ENCODE assay signal across 20 cellular contexts in genomic region chr13:73250061-73250460, GRCh38.
"Had no signal": no experiment of that assay in that cellular context is flagged by ENCODE, and none has a peak within 500 bp of the region (broad histone marks: within the 10 kb centered on the region; RNA-seq: fewer than 3 reads in every experiment).

No MANE protein-coding gene starts in this region.

- H3K9me3 Mint-ChIP-seq: effector memory CD8-positive, alpha-beta T cell; natural killer cell; neural progenitor cell; stimulated activated effector memory CD8-positive, alpha-beta T cell treated with anti-CD3 and anti-CD28 coated beads, Interleukin-12 subunit alpha, Interleukin-12 subunit beta, amount 100 ng/mL, for 72 hours had no signal

- H3K4me1 Mint-ChIP-seq: natural killer cell; stimulated activated effector memory CD8-positive, alpha-beta T cell treated with anti-CD3 and anti-CD28 coated beads, Interleukin-12 subunit alpha, Interleukin-12 subunit beta, amount 100 ng/mL, for 72 hours had no signal

- DNase-seq: dermis blood vessel endothelial cell; effector memory CD8-positive, alpha-beta T cell; foreskin fibroblast; gastrocnemius medialis; head of caudate nucleus; left ventricle myocardium superior; lower lobe of right lung; natural killer cell; nucleus accumbens; psoas muscle; right cardiac atrium; sigmoid colon; stimulated activated CD4-positive, alpha-beta T cell treated with anti-CD3 and anti-CD28 coated beads, Interleukin-2, amount 100 ng/mL, for 24 hours; stimulated activated CD4-positive, alpha-beta T cell treated with anti-CD3 and anti-CD28 coated beads, Interleukin-4, amount 100 ng/mL, for 24 hours; stimulated activated naive CD4-positive, alpha-beta T cell treated with Interleukin-2 at 50 U/mL for 16 hours; stomach had no signal

- H3K27ac Mint-ChIP-seq: effector memory CD8-positive, alpha-beta T cell; natural killer cell; neural progenitor cell; stimulated activated effector memory CD8-positive, alpha-beta T cell treated with anti-CD3 and anti-CD28 coated beads, Interleukin-12 subunit alpha, Interleukin-12 subunit beta, amount 100 ng/mL, for 72 hours had no signal

- H3K4me1 ChIP-seq: gastrocnemius medialis, psoas muscle, tibial nerve had no signal

- H3K4me3 Mint-ChIP-seq: effector memory CD8-positive, alpha-beta T cell; natural killer cell; neural progenitor cell; stimulated activated effector memory CD8-positive, alpha-beta T cell treated with anti-CD3 and anti-CD28 coated beads, Interleukin-12 subunit alpha, Interleukin-12 subunit beta, amount 100 ng/mL, for 72 hours had no signal

- H3K27ac ChIP-seq: coronary artery, gastrocnemius medialis, neural progenitor cell, psoas muscle, sigmoid colon, tibial nerve had no signal

- H3K9me3 ChIP-seq: gastrocnemius medialis, lower lobe of right lung, psoas muscle, sigmoid colon, stomach, tibial nerve had no signal

- H3K4me3 ChIP-seq: coronary artery, gastrocnemius medialis, lower lobe of right lung, neural progenitor cell, psoas muscle, sigmoid colon, stomach, tibial nerve had no signal

- H3K36me3 ChIP-seq: gastrocnemius medialis, lower lobe of right lung, neural progenitor cell, sigmoid colon, stomach, tibial nerve had no signal

- H3K36me3 Mint-ChIP-seq: natural killer cell; neural progenitor cell; stimulated activated effector memory CD8-positive, alpha-beta T cell treated with anti-CD3 and anti-CD28 coated beads, Interleukin-12 subunit alpha, Interleukin-12 subunit beta, amount 100 ng/mL, for 72 hours had no signal

- H3K27me3 ChIP-seq: gastrocnemius medialis, neural progenitor cell, sigmoid colon, stomach, tibial nerve had no signal

- H3K4me2 ChIP-seq: neural progenitor cell had no signal

- H3K27me3 Mint-ChIP-seq: effector memory CD8-positive, alpha-beta T cell had no signal

- ATAC-seq: effector memory CD8-positive, alpha-beta T cell; gastrocnemius medialis; left ventricle myocardium superior; lower lobe of right lung; natural killer cell; psoas muscle; right cardiac atrium; stimulated activated effector memory CD8-positive, alpha-beta T cell treated with anti-CD3 and anti-CD28 coated beads, Interleukin-12 subunit alpha, Interleukin-12 subunit beta, amount 100 ng/mL, for 72 hours had no signal

- H3K9ac ChIP-seq: neural progenitor cell had no signal
